21 cellular contexts compared by ENCODE assay signal in the genomic region with DNA sequence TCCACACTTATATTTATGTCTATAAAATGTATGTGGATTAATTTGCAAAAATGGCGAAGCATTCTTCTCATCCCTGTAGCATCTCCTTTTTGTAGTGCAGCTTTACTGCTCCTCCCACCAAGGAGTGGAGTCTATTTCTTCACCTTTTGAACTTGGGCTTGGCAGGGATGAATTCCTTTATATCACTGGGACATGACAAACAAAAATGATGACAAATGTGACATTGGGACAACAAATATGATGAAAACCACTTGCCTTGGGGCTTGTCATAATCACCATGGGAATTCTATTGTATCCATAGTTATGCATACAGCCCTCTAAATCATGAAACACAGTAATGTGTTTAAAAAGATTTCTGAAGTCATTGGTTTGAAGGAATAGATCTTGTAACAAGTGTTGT.
DNase-seq lines count a peak whose midpoint lies in the region; ATAC-seq and TF ChIP-seq lines count a peak whose summit lies in the region.
"Had no signal": no experiment of that assay in that cellular context is flagged by ENCODE, and none has a peak within 500 bp of the region (broad histone marks: within the 10 kb centered on the region; RNA-seq: fewer than 3 reads in every experiment).

No MANE protein-coding gene starts in this region.

- no peak overlapping the region for H2AFZ ChIP-seq in OCI-LY3 (ENCODE audit: low read depth, low read length)

- no peaks in the 10 kb centered on the region for H3K9me3 Mint-ChIP-seq in activated CD4-positive, alpha-beta T cell treated with anti-CD3 and anti-CD28 coated beads, Interleukin-2, amount 10 ng/mL, durations not matched to agents 7 days and 5 days
- H3K9me3 Mint-ChIP-seq in activated CD4-positive, alpha-beta T cell treated with anti-CD3 and anti-CD28 coated beads, Interleukin-2, amount 10 ng/mL, durations not matched to agents 24 days and 14 days = peaks cover 17% of the 10 kb centered on the region
- H3K9me3 Mint-ChIP-seq in stimulated activated memory B cell treated with anti-CD40 and anti-IgM and Interleukin-4, amounts not matched to agents 10 μg/mL and 1 μg/mL and 100 μg/mL, for 72 hours = no peaks in the 10 kb centered on the region
- no peaks in the 10 kb centered on the region for H3K9me3 Mint-ChIP-seq in T-helper 2 cell treated with Interferon-gamma antibody and Interleukin-4, amounts not matched to agents 5 μg/mL and 100 μg/mL, for 36 hours
- H3K9me3 Mint-ChIP-seq: endodermal cell had no signal

- peaks cover 39% of the 10 kb centered on the region for H3K4me1 ChIP-seq in OCI-LY3 (ENCODE audit: low read length)
- H3K4me1 ChIP-seq in effector memory CD4-positive, alpha-beta T cell (ENCODE audit: control insufficient read depth, insufficient read depth, low read length, poor library complexity, severe bottlenecking) = peaks cover 14% of the 10 kb centered on the region

- H3K36me3 Mint-ChIP-seq in activated CD4-positive, alpha-beta T cell treated with anti-CD3 and anti-CD28 coated beads, Interleukin-2, amount 10 ng/mL, durations not matched to agents 7 days and 5 days (ENCODE audit: low read depth) = peaks cover 7% of the 10 kb centered on the region
- H3K36me3 Mint-ChIP-seq in activated CD4-positive, alpha-beta T cell treated with anti-CD3 and anti-CD28 coated beads, Interleukin-2, amount 10 ng/mL, durations not matched to agents 24 days and 14 days (ENCODE audit: low read depth) = no peaks in the 10 kb centered on the region
- H3K36me3 Mint-ChIP-seq in stimulated activated memory B cell treated with anti-CD40 and anti-IgM and Interleukin-4, amounts not matched to agents 10 μg/mL and 1 μg/mL and 100 μg/mL, for 72 hours = no peaks in the 10 kb centered on the region
- no peaks in the 10 kb centered on the region for H3K36me3 Mint-ChIP-seq in T-helper 2 cell treated with Interferon-gamma antibody and Interleukin-4, amounts not matched to agents 5 μg/mL and 100 μg/mL, for 36 hours (ENCODE audit: low read depth)
- H3K36me3 Mint-ChIP-seq: IgD-negative memory B cell had no signal

- DNase-seq in activated CD4-positive, alpha-beta T cell treated with anti-CD3 and anti-CD28 coated beads, Interleukin-2, amount 10 ng/mL, durations not matched to agents 7 days and 5 days = no peak
- no peak for DNase-seq in activated CD4-positive, alpha-beta T cell treated with anti-CD3 and anti-CD28 coated beads, Interleukin-2, amount 10 ng/mL, durations not matched to agents 24 days and 14 days
- DNase-seq in effector memory CD4-positive, alpha-beta T cell = no peak
- no peak for DNase-seq in T-helper 2 cell treated with Interferon-gamma antibody and Interleukin-4, amounts not matched to agents 5 μg/mL and 100 μg/mL, for 36 hours (ENCODE audit: low spot score)
- DNase-seq in NCI-H1105 treated with DMSO at 0.1 percent for 48 hours (lab: John Stamatoyannopoulos, UW) = no peak
- DNase-seq: activated CD8-positive, alpha-beta memory T cell treated with anti-CD3 and anti-CD28 coated beads, Interleukin-2, amount 50 U/mL, for 48 hours; BE2C; endodermal cell; head of caudate nucleus; lower lobe of right lung; NCI-H2081 treated with DMSO at 0.1 percent for 48 hours; NCI-H446 treated with DMSO at 0.1 percent for 48 hours; ovary; stimulated activated naive CD8-positive, alpha-beta T cell treated with anti-CD3 and anti-CD28 coated beads, Interleukin-15, Interleukin-2, amounts not matched to agents 100 U/mL and 50 U/mL, for 24 hours; tibial artery had no signal

- H3K27me3 Mint-ChIP-seq in activated CD4-positive, alpha-beta T cell treated with anti-CD3 and anti-CD28 coated beads, Interleukin-2, amount 10 ng/mL, durations not matched to agents 7 days and 5 days = peaks cover 35% of the 10 kb centered on the region
- H3K27me3 Mint-ChIP-seq in activated CD4-positive, alpha-beta T cell treated with anti-CD3 and anti-CD28 coated beads, Interleukin-2, amount 10 ng/mL, durations not matched to agents 24 days and 14 days = peaks cover 39% of the 10 kb centered on the region
- no peaks in the 10 kb centered on the region for H3K27me3 Mint-ChIP-seq in stimulated activated memory B cell treated with anti-CD40 and anti-IgM and Interleukin-4, amounts not matched to agents 10 μg/mL and 1 μg/mL and 100 μg/mL, for 72 hours
- H3K27me3 Mint-ChIP-seq in T-helper 2 cell treated with Interferon-gamma antibody and Interleukin-4, amounts not matched to agents 5 μg/mL and 100 μg/mL, for 36 hours (ENCODE audit: low read depth) = peaks cover 53% of the 10 kb centered on the region

- H3K4me3 Mint-ChIP-seq in activated CD4-positive, alpha-beta T cell treated with anti-CD3 and anti-CD28 coated beads, Interleukin-2, amount 10 ng/mL, durations not matched to agents 7 days and 5 days = no peak overlapping the region
- no peak overlapping the region for H3K4me3 Mint-ChIP-seq in activated CD4-positive, alpha-beta T cell treated with anti-CD3 and anti-CD28 coated beads, Interleukin-2, amount 10 ng/mL, durations not matched to agents 24 days and 14 days
- H3K4me3 Mint-ChIP-seq in stimulated activated memory B cell treated with anti-CD40 and anti-IgM and Interleukin-4, amounts not matched to agents 10 μg/mL and 1 μg/mL and 100 μg/mL, for 72 hours = no peak overlapping the region
- no peak overlapping the region for H3K4me3 Mint-ChIP-seq in T-helper 2 cell treated with Interferon-gamma antibody and Interleukin-4, amounts not matched to agents 5 μg/mL and 100 μg/mL, for 36 hours
- H3K4me3 Mint-ChIP-seq: endodermal cell had no signal

- no peak for ATAC-seq in stimulated activated memory B cell treated with anti-CD40 and anti-IgM and Interleukin-4, amounts not matched to agents 10 μg/mL and 1 μg/mL and 100 μg/mL, for 72 hours
- no peak for ATAC-seq in HG03095 (IDR thresholded peaks at IDR 0.05; ENCODE audit: unreplicated experiment)
- ATAC-seq: lower lobe of right lung had no signal

- no peaks in the 10 kb centered on the region for H4K20me1 ChIP-seq in OCI-LY3 (ENCODE audit: insufficient read depth, low read length)

- no peaks in the 10 kb centered on the region for H3K79me2 ChIP-seq in OCI-LY3 (ENCODE audit: low read length)

- intact Hi-C loops in activated CD4-positive, alpha-beta T cell treated with anti-CD3 and anti-CD28 coated beads, Interleukin-2, amount 10 ng/mL, durations not matched to agents 24 days and 14 days (cut with micrococcal nuclease) = loop anchor here (1.0 to 10.0 kb wide), 11 partner anchors 8 to 1259 kb away; partner anchors contain the start of genes RABGAP1L and TNFSF4

- no peak for TF ChIP-seq CTCF in OCI-LY3 (IDR thresholded peaks at IDR 0.05; ENCODE audit: low read depth, low read length)

- H3K27me3 ChIP-seq in OCI-LY3 (ENCODE audit: low read depth, low read length) = peaks cover 5% of the 10 kb centered on the region; the same call in 1 of the 2 replicates
- H3K27me3 ChIP-seq in effector memory CD4-positive, alpha-beta T cell (replicated peaks; ENCODE audit: control insufficient read depth, insufficient read depth, low read length, poor library complexity, severe bottlenecking) = no peaks in the 10 kb centered on the region
- H3K27me3 ChIP-seq: BE2C, ovary, tibial artery had no signal

- no peaks in the 10 kb centered on the region for H3K9me3 ChIP-seq in OCI-LY3 (ENCODE audit: insufficient read depth, low read length)
- H3K9me3 ChIP-seq in effector memory CD4-positive, alpha-beta T cell (ENCODE audit: control insufficient read depth, low read length) = no peaks in the 10 kb centered on the region
- H3K9me3 ChIP-seq: BE2C, lower lobe of right lung, ovary, tibial artery had no signal

- H3K4me3 ChIP-seq in OCI-LY3 (ENCODE audit: low read length) = no peak overlapping the region
- peak overlapping the region; percentile 44 for H3K4me3 ChIP-seq in effector memory CD4-positive, alpha-beta T cell (ENCODE audit: insufficient read depth, low read depth, low read length, poor library complexity, severe bottlenecking)
- H3K4me3 ChIP-seq: lower lobe of right lung, ovary, tibial artery had no signal

- H3K4me1 Mint-ChIP-seq in activated CD4-positive, alpha-beta T cell treated with anti-CD3 and anti-CD28 coated beads, Interleukin-2, amount 10 ng/mL, durations not matched to agents 7 days and 5 days = peaks cover 50% of the 10 kb centered on the region
- H3K4me1 Mint-ChIP-seq in activated CD4-positive, alpha-beta T cell treated with anti-CD3 and anti-CD28 coated beads, Interleukin-2, amount 10 ng/mL, durations not matched to agents 24 days and 14 days = peaks cover 41% of the 10 kb centered on the region
- H3K4me1 Mint-ChIP-seq in stimulated activated memory B cell treated with anti-CD40 and anti-IgM and Interleukin-4, amounts not matched to agents 10 μg/mL and 1 μg/mL and 100 μg/mL, for 72 hours = peaks cover 45% of the 10 kb centered on the region
- peaks cover 31% of the 10 kb centered on the region for H3K4me1 Mint-ChIP-seq in T-helper 2 cell treated with Interferon-gamma antibody and Interleukin-4, amounts not matched to agents 5 μg/mL and 100 μg/mL, for 36 hours (ENCODE audit: low read depth)

- H3K4me2 ChIP-seq in OCI-LY3 (ENCODE audit: low read length) = peak overlapping the region; percentile 96; the same call in 1 of the 2 replicates

- H3K36me3 ChIP-seq in OCI-LY3 (replicated peaks; ENCODE audit: low read depth, low read length) = no peaks in the 10 kb centered on the region
- H3K36me3 ChIP-seq in effector memory CD4-positive, alpha-beta T cell (ENCODE audit: control insufficient read depth, insufficient read depth, low read length) = no peaks in the 10 kb centered on the region
- H3K36me3 ChIP-seq: BE2C, lower lobe of right lung, ovary, tibial artery had no signal

- H3K27ac Mint-ChIP-seq in activated CD4-positive, alpha-beta T cell treated with anti-CD3 and anti-CD28 coated beads, Interleukin-2, amount 10 ng/mL, durations not matched to agents 7 days and 5 days = peak overlapping the region; percentile 20
- no peak overlapping the region for H3K27ac Mint-ChIP-seq in activated CD4-positive, alpha-beta T cell treated with anti-CD3 and anti-CD28 coated beads, Interleukin-2, amount 10 ng/mL, durations not matched to agents 24 days and 14 days
- H3K27ac Mint-ChIP-seq in stimulated activated memory B cell treated with anti-CD40 and anti-IgM and Interleukin-4, amounts not matched to agents 10 μg/mL and 1 μg/mL and 100 μg/mL, for 72 hours = peak overlapping the region; percentile 75
- H3K27ac Mint-ChIP-seq in T-helper 2 cell treated with Interferon-gamma antibody and Interleukin-4, amounts not matched to agents 5 μg/mL and 100 μg/mL, for 36 hours = no peak overlapping the region
- H3K27ac Mint-ChIP-seq: endodermal cell had no signal

- CTCF ChIA-PET in activated CD4-positive, alpha-beta T cell treated with anti-CD3 and anti-CD28 coated beads, Interleukin-2, amount 10 ng/mL, durations not matched to agents 7 days and 5 days (lab: Charles Lee) = interaction anchor here (1.0 to 1.2 kb wide), 2 partner anchors 9 to 10 kb away, joined by 4 to 6 read pairs; no protein-coding TSS in a partner anchor

- POLR2A ChIA-PET in activated CD4-positive, alpha-beta T cell treated with anti-CD3 and anti-CD28 coated beads, Interleukin-2, amount 10 ng/mL, durations not matched to agents 7 days and 5 days (lab: Charles Lee) = no interaction called here

- no peak overlapping the region for H3K27ac ChIP-seq in OCI-LY3 (ENCODE audit: low read length)
- peak overlapping the region; percentile 21 for H3K27ac ChIP-seq in effector memory CD4-positive, alpha-beta T cell (ENCODE audit: insufficient read depth, low read length, poor library complexity, severe bottlenecking)
- H3K27ac ChIP-seq: 22Rv1, HL-60, lower lobe of right lung, ovary, tibial artery had no signal

- H3K9ac ChIP-seq in OCI-LY3 (ENCODE audit: low read length) = no peak overlapping the region

Comparison
In these comparisons a context has a peak if more than half of its experiments do, and no peak if none do; other contexts are left out.
1. H3K27ac Mint-ChIP-seq: peak in activated CD4-positive, alpha-beta T cell treated with anti-CD3 and anti-CD28 coated beads, Interleukin-2, amount 10 ng/mL, durations not matched to agents 7 days and 5 days (single experiment) and stimulated activated memory B cell treated with anti-CD40 and anti-IgM and Interleukin-4, amounts not matched to agents 10 μg/mL and 1 μg/mL and 100 μg/mL, for 72 hours (single experiment); none in activated CD4-positive, alpha-beta T cell treated with anti-CD3 and anti-CD28 coated beads, Interleukin-2, amount 10 ng/mL, durations not matched to agents 24 days and 14 days (single experiment) and T-helper 2 cell treated with Interferon-gamma antibody and Interleukin-4, amounts not matched to agents 5 μg/mL and 100 μg/mL, for 36 hours (single experiment).